ENCODE assay signal across 30 cellular contexts in the genomic region with DNA sequence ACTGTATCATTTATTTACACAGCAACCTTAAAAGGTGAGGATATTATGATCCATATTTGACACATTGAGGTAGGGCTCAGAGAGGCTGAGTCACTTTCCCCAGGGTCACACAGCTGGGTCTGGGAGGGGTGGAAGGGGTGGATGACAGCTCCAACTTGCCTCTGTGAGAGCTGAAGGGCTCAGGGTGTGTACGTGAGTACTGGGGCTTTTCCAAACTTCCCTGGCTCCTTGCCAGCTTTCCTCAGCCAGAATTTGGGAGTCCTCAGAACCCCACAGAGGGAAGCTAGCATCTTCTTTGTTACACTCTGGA. TPM values are rescaled to one million over a fixed set of nuclear protein-coding genes. Genes with fewer than 3 reads are reported as not detected.
A peak's percentile ranks its signal among the peaks of the same experiment; 100 is the strongest.
DNase-seq lines count a peak whose midpoint lies in the region; ATAC-seq and TF ChIP-seq lines count a peak whose summit lies in the region.
"Had no signal": no experiment of that assay in that cellular context is flagged by ENCODE, and none has a peak within 500 bp of the region (broad histone marks: within the 10 kb centered on the region; RNA-seq: fewer than 3 reads in every experiment).

No MANE protein-coding gene starts in this region.

- H3K4me1 Mint-ChIP-seq in MCF 10A (ENCODE audit: insufficient read depth, unreplicated experiment) = no peaks in the 10 kb centered on the region
- peaks cover 12% of the 10 kb centered on the region for H3K4me1 Mint-ChIP-seq in activated naive CD8-positive, alpha-beta T cell treated with anti-CD3 and anti-CD28 coated beads, Interleukin-2, amount 50 U/mL, for 24 hours
- H3K4me1 Mint-ChIP-seq in stimulated activated effector memory CD8-positive, alpha-beta T cell treated with anti-CD3 and anti-CD28 coated beads, Interleukin-12 subunit alpha, Interleukin-12 subunit beta, amount 100 ng/mL, for 72 hours = peaks cover 7% of the 10 kb centered on the region

- H4K20me1 ChIP-seq in mammary epithelial cell (ENCODE audit: insufficient read depth, low read length) = no peaks in the 10 kb centered on the region

- POLR2A ChIA-PET in MCF 10A (lab: Yijun Ruan, JAX) = interaction anchor here (0.5 kb wide), 1 partner anchor 20 kb away, joined by 3 read pairs; no protein-coding TSS in a partner anchor

- no peak overlapping the region for H2AFZ ChIP-seq in mammary epithelial cell (ENCODE audit: low read depth, low read length)

- H3K4me2 ChIP-seq in mammary epithelial cell (ENCODE audit: insufficient read depth, low read depth, low read length) = peak overlapping the region; percentile 48

- BruUV-seq in mammary epithelial cell (replicated peaks; lab: Mats Ljungman, UMichigan) (no TSS peak), MCF 10A (replicated peaks; lab: Mats Ljungman, UMichigan) (no TSS peak)

- intact Hi-C loops in mammary epithelial cell (cut with micrococcal nuclease) (loop anchor here (1.0 to 2.0 kb wide), 8 partner anchors 23 to 577 kb away; no protein-coding TSS in a partner anchor), MCF 10A (cut with micrococcal nuclease) (loop anchor here (1.0 to 10.0 kb wide), 6 partner anchors 26 to 577 kb away; no protein-coding TSS in a partner anchor)

- H3K36me3 Mint-ChIP-seq in MCF 10A (ENCODE audit: insufficient read depth, unreplicated experiment) = no peaks in the 10 kb centered on the region
- no peaks in the 10 kb centered on the region for H3K36me3 Mint-ChIP-seq in activated naive CD8-positive, alpha-beta T cell treated with anti-CD3 and anti-CD28 coated beads, Interleukin-2, amount 50 U/mL, for 24 hours (ENCODE audit: low read depth)
- H3K36me3 Mint-ChIP-seq in stimulated activated effector memory CD8-positive, alpha-beta T cell treated with anti-CD3 and anti-CD28 coated beads, Interleukin-12 subunit alpha, Interleukin-12 subunit beta, amount 100 ng/mL, for 72 hours = no peaks in the 10 kb centered on the region
- H3K36me3 Mint-ChIP-seq: activated naive CD8-positive, alpha-beta T cell had no signal

- H3K9me3 ChIP-seq in mammary epithelial cell (replicated peaks; ENCODE audit: insufficient read depth, low read length) = no peaks in the 10 kb centered on the region
- no peaks in the 10 kb centered on the region for H3K9me3 ChIP-seq in RWPE2 (ENCODE audit: severe bottlenecking)
- H3K9me3 ChIP-seq: ascending aorta, esophagus muscularis mucosa, pancreas, spleen, thoracic aorta had no signal

- dilution Hi-C loops in mammary epithelial cell (cut with HindIII; ENCODE audit: low sequenced_read_pairs) = loop anchor here (25.0 kb wide), 1 partner anchor 280 kb away; no protein-coding TSS in a partner anchor

- H3K4me3 ChIP-seq in mammary epithelial cell (replicated peaks in 1 of 3; ENCODE audit: insufficient read depth in 1 of 3, low read depth in 2 of 3, low read length in 3 of 3) (no peak overlapping the region), RWPE2 (ENCODE audit: severe bottlenecking) (no peak overlapping the region)
- H3K4me3 ChIP-seq: ascending aorta, coronary artery, esophagus muscularis mucosa, pancreas, spleen, thoracic aorta had no signal

- TF ChIP-seq CTCF in mammary epithelial cell (conservative IDR thresholded peaks at IDR 0.05 in 1 of 2, IDR thresholded peaks at IDR 0.05 in 1 of 2; ENCODE audit: extremely low read depth in 1 of 2, insufficient read depth in 1 of 2, low read depth in 1 of 2, low read length in 2 of 2) = no peak
- no peak for TF ChIP-seq CTCF in MCF 10A (IDR thresholded peaks at IDR 0.05; ENCODE audit: unreplicated experiment)
- no peak for TF ChIP-seq CTCF in RWPE2 (IDR thresholded peaks at IDR 0.05; ENCODE audit: poor library complexity, severe bottlenecking)

- H3K36me3 ChIP-seq in mammary epithelial cell (ENCODE audit: insufficient read depth, low read length) (no peaks in the 10 kb centered on the region), RWPE2 (ENCODE audit: low read depth) (no peaks in the 10 kb centered on the region)
- H3K36me3 ChIP-seq: ascending aorta, esophagus muscularis mucosa, pancreas, spleen, thoracic aorta had no signal

- CTCF ChIA-PET in mammary epithelial cell (lab: Charles Lee; ENCODE audit: low non-redundant PET) = interaction anchor here (0.6 to 1.4 kb wide), 5 partner anchors 15 to 881 kb away, joined by 3 to 6 read pairs (median 4); no protein-coding TSS in a partner anchor
- CTCF ChIA-PET in MCF 10A (lab: Yijun Ruan, JAX) = interaction anchor here (0.5 to 8.9 kb wide), 35 partner anchors 9 to 1647 kb away, joined by 3 to 138 read pairs (median 4); no protein-coding TSS in a partner anchor

- H3K27ac Mint-ChIP-seq in MCF 10A (ENCODE audit: low read depth, unreplicated experiment) = no peak overlapping the region
- H3K27ac Mint-ChIP-seq in activated naive CD8-positive, alpha-beta T cell treated with anti-CD3 and anti-CD28 coated beads, Interleukin-2, amount 50 U/mL, for 24 hours = peak overlapping the region; percentile 43
- H3K27ac Mint-ChIP-seq in stimulated activated effector memory CD8-positive, alpha-beta T cell treated with anti-CD3 and anti-CD28 coated beads, Interleukin-12 subunit alpha, Interleukin-12 subunit beta, amount 100 ng/mL, for 72 hours = peak overlapping the region; percentile 76
- H3K27ac Mint-ChIP-seq: activated naive CD8-positive, alpha-beta T cell; activated T-helper 1 cell treated with anti-CD3 and anti-CD28 coated beads, Interleukin-12 subunit alpha, Interleukin-12 subunit beta, Interleukin-2, Interleukin-4 antibody, amounts not matched to agents 30 ng/mL and 10 ng/mL and 1 ng/mL, durations not matched to agents 14 hours and 24 hours and 36 hours had no signal

- H3K9ac ChIP-seq in mammary epithelial cell (ENCODE audit: insufficient read depth, low read length) = peak overlapping the region; percentile 51

- 0% methylated on average over 1 of the region's 1 CpG for WGBS in mammary epithelial cell (ENCODE audit: low coverage, missing lambda C conversion rate)

- H3K27ac ChIP-seq in mammary epithelial cell (ENCODE audit: insufficient read depth, low read depth, low read length) (peak overlapping the region; percentile 87), RWPE2 (ENCODE audit: poor library complexity, severe bottlenecking) (peak overlapping the region; percentile 14)
- H3K27ac ChIP-seq: ascending aorta, C4-2B, coronary artery, esophagus muscularis mucosa, pancreas, spleen, thoracic aorta had no signal

- H3K27me3 ChIP-seq in mammary epithelial cell (ENCODE audit: insufficient read depth, low read length) = no peaks in the 10 kb centered on the region
- no peaks in the 10 kb centered on the region for H3K27me3 ChIP-seq in RWPE2 (ENCODE audit: insufficient read depth, poor library complexity, severe bottlenecking)
- H3K27me3 ChIP-seq: ascending aorta had no signal

- no peaks in the 10 kb centered on the region for H3K9me3 Mint-ChIP-seq in MCF 10A (ENCODE audit: unreplicated experiment)
- no peaks in the 10 kb centered on the region for H3K9me3 Mint-ChIP-seq in activated naive CD8-positive, alpha-beta T cell treated with anti-CD3 and anti-CD28 coated beads, Interleukin-2, amount 50 U/mL, for 24 hours
- no peaks in the 10 kb centered on the region for H3K9me3 Mint-ChIP-seq in stimulated activated effector memory CD8-positive, alpha-beta T cell treated with anti-CD3 and anti-CD28 coated beads, Interleukin-12 subunit alpha, Interleukin-12 subunit beta, amount 100 ng/mL, for 72 hours
- H3K9me3 Mint-ChIP-seq: activated T-helper 1 cell treated with anti-CD3 and anti-CD28 coated beads, Interleukin-12 subunit alpha, Interleukin-12 subunit beta, Interleukin-2, Interleukin-4 antibody, amounts not matched to agents 30 ng/mL and 10 ng/mL and 1 ng/mL, durations not matched to agents 14 hours and 24 hours and 36 hours; neural crest cell had no signal

- no peak overlapping the region for H3K4me3 Mint-ChIP-seq in MCF 10A (ENCODE audit: unreplicated experiment)
- H3K4me3 Mint-ChIP-seq in activated naive CD8-positive, alpha-beta T cell treated with anti-CD3 and anti-CD28 coated beads, Interleukin-2, amount 50 U/mL, for 24 hours = no peak overlapping the region
- no peak overlapping the region for H3K4me3 Mint-ChIP-seq in stimulated activated effector memory CD8-positive, alpha-beta T cell treated with anti-CD3 and anti-CD28 coated beads, Interleukin-12 subunit alpha, Interleukin-12 subunit beta, amount 100 ng/mL, for 72 hours
- H3K4me3 Mint-ChIP-seq: activated naive CD8-positive, alpha-beta T cell; activated T-helper 1 cell treated with anti-CD3 and anti-CD28 coated beads, Interleukin-12 subunit alpha, Interleukin-12 subunit beta, Interleukin-2, Interleukin-4 antibody, amounts not matched to agents 30 ng/mL and 10 ng/mL and 1 ng/mL, durations not matched to agents 14 hours and 24 hours and 36 hours; neural crest cell had no signal

- H3K79me2 ChIP-seq in mammary epithelial cell (ENCODE audit: insufficient read depth, low read length) = no peaks in the 10 kb centered on the region

- ATAC-seq in RWPE2 (ENCODE audit: low read depth) = no peak
- ATAC-seq in activated naive CD8-positive, alpha-beta T cell treated with anti-CD3 and anti-CD28 coated beads, Interleukin-2, amount 50 U/mL, for 24 hours = peak; percentile 75
- peak; percentile 79 for ATAC-seq in stimulated activated effector memory CD8-positive, alpha-beta T cell treated with anti-CD3 and anti-CD28 coated beads, Interleukin-12 subunit alpha, Interleukin-12 subunit beta, amount 100 ng/mL, for 72 hours

- peaks cover 13% of the 10 kb centered on the region for H3K27me3 Mint-ChIP-seq in MCF 10A (ENCODE audit: insufficient read depth, unreplicated experiment)
- peaks cover 46% of the 10 kb centered on the region for H3K27me3 Mint-ChIP-seq in activated naive CD8-positive, alpha-beta T cell treated with anti-CD3 and anti-CD28 coated beads, Interleukin-2, amount 50 U/mL, for 24 hours

- H3K4me1 ChIP-seq in mammary epithelial cell (ENCODE audit: insufficient read depth, low read length) = peaks cover 23% of the 10 kb centered on the region
- peaks cover 3% of the 10 kb centered on the region for H3K4me1 ChIP-seq in RWPE2 (ENCODE audit: insufficient read depth, poor library complexity, severe bottlenecking)
- H3K4me1 ChIP-seq: ascending aorta, esophagus muscularis mucosa, pancreas, spleen had no signal

- in situ Hi-C loops in mammary epithelial cell (cut with MboI; ENCODE audit: low sequenced_read_pairs in 2 of 2) = loop anchor here (5.0 to 25.0 kb wide), 6 partner anchors 125 to 577 kb away; no protein-coding TSS in a partner anchor

- DNase-seq in mammary epithelial cell (no peak), MCF 10A (ENCODE audit: unreplicated experiment) (no peak), RWPE2 (ENCODE audit: low spot score) (peak; percentile 35), NOMO-1 treated with DMSO at 0.1 percent for 48 hours (lab: John Stamatoyannopoulos, UW; ENCODE audit: unreplicated experiment) (no peak), NCI-H2081 treated with DMSO at 0.1 percent for 48 hours (lab: John Stamatoyannopoulos, UW) (no peak), NOMO-1 treated with dmso at 0.1 percent for 144 hours (lab: John Stamatoyannopoulos, UW; ENCODE audit: unreplicated experiment) (no peak)
- DNase-seq in activated naive CD8-positive, alpha-beta T cell treated with anti-CD3 and anti-CD28 coated beads, Interleukin-2, amount 50 U/mL, for 24 hours = peak; percentile 11
- no peak for DNase-seq in stimulated activated effector memory CD8-positive, alpha-beta T cell treated with anti-CD3 and anti-CD28 coated beads, Interleukin-12 subunit alpha, Interleukin-12 subunit beta, amount 100 ng/mL, for 72 hours (ENCODE audit: low spot score in 2 of 2)
- DNase-seq: DMS79 treated with DMSO at 0.1 percent for 48 hours; effector memory CD4-positive, alpha-beta T cell; H7; mesenchymal stem cell; NCI-H1105; NCI-H187 treated with DMSO at 0.1 percent for 48 hours; NCI-H526; pancreas; RPMI8226; spleen; stimulated activated CD4-positive, alpha-beta T cell treated with anti-CD3 and anti-CD28 coated beads, Interleukin-4, amount 100 ng/mL, for 24 hours; stimulated activated naive CD4-positive, alpha-beta T cell treated with Interleukin-2 at 50 U/mL for 16 hours had no signal

RNA-seq across cellular contexts. Expression of gene SLC6A11, which starts 58.3 kb away (rescaled TPM):
- 1 to 10 TPM; 2.5 to 7.8 TPM for total RNA-seq in mammary epithelial cell
- 10.7 TPM for polyA plus RNA-seq in mammary epithelial cell
- 19.1 TPM for polyA minus RNA-seq in mammary epithelial cell
- 1.4 and 1.5 TPM in 2 replicates for total RNA-seq in MCF 10A (2022)
- total RNA-seq: activated T-helper 1 cell treated with anti-CD3 and anti-CD28 coated beads, Interleukin-12 subunit alpha, Interleukin-12 subunit beta, Interleukin-2, Interleukin-4 antibody, amounts not matched to agents 30 ng/mL and 10 ng/mL and 1 ng/mL, durations not matched to agents 14 hours and 24 hours and 36 hours; ascending aorta; cardiac septum; esophagus muscularis mucosa; M059J; thoracic aorta had no signal

Comparison
In these comparisons a context has a peak if more than half of its experiments do, and no peak if none do; other contexts are left out.
1. DNase-seq: peak in RWPE2 (single experiment) and activated naive CD8-positive, alpha-beta T cell treated with anti-CD3 and anti-CD28 coated beads, Interleukin-2, amount 50 U/mL, for 24 hours (single experiment); none in mammary epithelial cell (single experiment), MCF 10A (single experiment), stimulated activated effector memory CD8-positive, alpha-beta T cell treated with anti-CD3 and anti-CD28 coated beads, Interleukin-12 subunit alpha, Interleukin-12 subunit beta, amount 100 ng/mL, for 72 hours (0 of 2), NOMO-1 treated with DMSO at 0.1 percent for 48 hours (single experiment), NCI-H2081 treated with DMSO at 0.1 percent for 48 hours (single experiment) and NOMO-1 treated with dmso at 0.1 percent for 144 hours (single experiment).